17 cellular contexts compared by ENCODE assay signal in genomic region chr3:14119166-14119510, GRCh38. TPM values are rescaled to one million over a fixed set of nuclear protein-coding genes. Genes with fewer than 3 reads are reported as not detected.
DNase-seq lines count a peak whose midpoint lies in the region; ATAC-seq and TF ChIP-seq lines count a peak whose summit lies in the region.
"Had no signal": no experiment of that assay in that cellular context is flagged by ENCODE, and none has a peak within 500 bp of the region (broad histone marks: within the 10 kb centered on the region; RNA-seq: fewer than 3 reads in every experiment).

No MANE protein-coding gene starts in this region.

- H3K4me3 ChIP-seq in left ventricle myocardium inferior = no peak overlapping the region
- H3K4me3 ChIP-seq in heart right ventricle = no peak overlapping the region
- H3K4me3 ChIP-seq in esophagus squamous epithelium = no peak overlapping the region
- H3K4me3 ChIP-seq: BLaER1, SJSA1, thoracic aorta had no signal

- H3K27me3 ChIP-seq in left ventricle myocardium inferior (ENCODE audit: low read depth) (no peaks in the 10 kb centered on the region), heart right ventricle (no peaks in the 10 kb centered on the region), esophagus squamous epithelium (no peaks in the 10 kb centered on the region)
- H3K27me3 ChIP-seq: BLaER1, SJSA1 had no signal

- no peak for TF ChIP-seq POLR2A in esophagus squamous epithelium (IDR thresholded peaks at IDR 0.05)

- H3K36me3 ChIP-seq in left ventricle myocardium inferior (peaks cover 43% of the 10 kb centered on the region), heart right ventricle (peaks cover 0 to 59% (median 23%) of the 10 kb centered on the region in 9 donors), esophagus squamous epithelium (peaks cover 0 to 39% (median 16%) of the 10 kb centered on the region in 3 donors)

- WGBS in heart right ventricle, 2 donors = 70 to 74% methylated on average over 2 of the region's 2 CpGs
- WGBS in esophagus squamous epithelium, 2 donors = 34 to 56% methylated on average over 2 of the region's 2 CpGs

- no peak for TF ChIP-seq CTCF in left ventricle myocardium inferior (IDR thresholded peaks at IDR 0.05; ENCODE audit: borderline replicate concordance)
- no peak for TF ChIP-seq CTCF in heart right ventricle (IDR thresholded peaks at IDR 0.05)
- TF ChIP-seq CTCF in esophagus squamous epithelium (IDR thresholded peaks at IDR 0.05) = no peak

- H3K9me3 ChIP-seq in left ventricle myocardium inferior (replicated peaks) (no peaks in the 10 kb centered on the region), heart right ventricle (no peaks in the 10 kb centered on the region), esophagus squamous epithelium (no peaks in the 10 kb centered on the region)
- H3K9me3 ChIP-seq: BLaER1, SJSA1, thoracic aorta had no signal

- ATAC-seq in heart right ventricle = no peak
- no peak for ATAC-seq in GM18870 (IDR thresholded peaks at IDR 0.05; ENCODE audit: unreplicated experiment)
- no peak for ATAC-seq in Right ventricle myocardium superior (ENCODE audit: poor library complexity)
- ATAC-seq: activated naive CD4-positive, alpha-beta T cell treated with anti-CD3 and anti-CD28 coated beads, Interleukin-2, amount 50 U/mL, for 72 hours had no signal

- peak overlapping the region; percentile 17 for H3K27ac ChIP-seq in left ventricle myocardium inferior (replicated peaks)
- H3K27ac ChIP-seq in heart right ventricle = no peak overlapping the region
- H3K27ac ChIP-seq in esophagus squamous epithelium = peak overlapping the region; percentile 47 to 73 (median 67)
- H3K27ac ChIP-seq: BLaER1, SJSA1, thoracic aorta had no signal

- DNase-seq in left ventricle myocardium inferior (no peak), heart right ventricle (no peak), esophagus squamous epithelium (lab: John Stamatoyannopoulos, UW) (no peak), SHP77 treated with DMSO at 0.1 percent for 48 hours (lab: John Stamatoyannopoulos, UW) (no peak), Right ventricle myocardium superior (no peak)
- DNase-seq: 8988T; activated T-cell treated with anti-CD3 and anti-CD28 coated beads, Interleukin-2, amount 50 U/mL, for 48 hours; GDM1; Kasumi-1; NCI-H1417 treated with DMSO at 0.1 percent for 48 hours; NCI-H69; nephron progenitor cell had no signal

- H3K4me1 ChIP-seq in left ventricle myocardium inferior (peaks cover 38% of the 10 kb centered on the region), heart right ventricle (peaks cover 5 to 34% (median 18%) of the 10 kb centered on the region in 9 donors), esophagus squamous epithelium (peaks cover 18 to 67% (median 29%) of the 10 kb centered on the region in 3 donors)

- intact Hi-C loops in left ventricle myocardium inferior (cut with micrococcal nuclease) (no loop called here), heart right ventricle (cut with DNase I) (loop anchor here in 2 of 10 donors (5.0 to 10.0 kb wide), 2 partner anchors 222 to 224 kb away; no protein-coding TSS in a partner anchor), esophagus squamous epithelium (cut with DNase I) (loop anchor here (10.0 kb wide), 1 partner anchor 224 kb away; no protein-coding TSS in a partner anchor), Right ventricle myocardium superior (cut with DNase I) (no loop called here)

RNA-seq across cellular contexts. Expression of gene CHCHD4, which starts 5.5 kb away (rescaled TPM):
- total RNA-seq in left ventricle myocardium inferior (37.6 TPM), heart right ventricle (10 to 100 TPM; 18.0 to 37.2 (median 28.0) TPM), esophagus squamous epithelium (10 to 100 TPM in 3 of 4 donors, 1 to 10 TPM in 1; 4.2 to 17.8 (median 16.3) TPM), Right ventricle myocardium superior (35.9 TPM)
- polyA plus RNA-seq in heart right ventricle = 10 to 100 TPM; 20.1 to 23.8 TPM

RNA-seq across cellular contexts. Expression of gene TMEM43, which starts 5.7 kb away (rescaled TPM):
- total RNA-seq in left ventricle myocardium inferior = 44.4 TPM
- 10 to 100 TPM; 23.9 to 47.4 (median 37.2) TPM for total RNA-seq in heart right ventricle
- polyA plus RNA-seq in heart right ventricle = 10 to 100 TPM; 38.0 to 98.0 TPM
- total RNA-seq in esophagus squamous epithelium = 100 to 1,000 TPM in 1 of 4 donors, 10 to 100 TPM in 3; 64.0 to 140 (median 76.3) TPM
- 32.1 TPM for total RNA-seq in Right ventricle myocardium superior

RNA-seq across cellular contexts. Expression of gene XPC, which starts 59.3 kb away (rescaled TPM):
- 10.4 TPM for total RNA-seq in left ventricle myocardium inferior
- 10 to 100 TPM in 5 of 10 donors, 1 to 10 TPM in 5; 8.5 to 15.8 (median 11.3) TPM for total RNA-seq in heart right ventricle
- 1 to 10 TPM; 7.3 to 9.7 TPM for polyA plus RNA-seq in heart right ventricle
- total RNA-seq in esophagus squamous epithelium = 10 to 100 TPM; 14.4 to 47.9 (median 30.0) TPM
- 7.7 TPM for total RNA-seq in Right ventricle myocardium superior

RNA-seq across cellular contexts. Expression of gene LSM3, which starts 59.5 kb away (rescaled TPM):
- total RNA-seq in left ventricle myocardium inferior (16.8 TPM), heart right ventricle (10 to 100 TPM; 12.4 to 18.0 (median 15.2) TPM), esophagus squamous epithelium (10 to 100 TPM in 3 of 4 donors, 1 to 10 TPM in 1; 6.3 to 21.5 (median 13.7) TPM), Right ventricle myocardium superior (16.8 TPM)
- polyA plus RNA-seq in heart right ventricle = 10 to 100 TPM in 1 of 2 donors, 1 to 10 TPM in 1; 5.6 to 16.1 TPM

Comparison
In these comparisons a context has a peak if more than half of its experiments do, and no peak if none do; other contexts are left out.
1. H3K27ac ChIP-seq: peak in left ventricle myocardium inferior (single experiment) and esophagus squamous epithelium (4 of 4); none in heart right ventricle (0 of 10).